28 cellular contexts compared by ENCODE assay signal in the genomic region with DNA sequence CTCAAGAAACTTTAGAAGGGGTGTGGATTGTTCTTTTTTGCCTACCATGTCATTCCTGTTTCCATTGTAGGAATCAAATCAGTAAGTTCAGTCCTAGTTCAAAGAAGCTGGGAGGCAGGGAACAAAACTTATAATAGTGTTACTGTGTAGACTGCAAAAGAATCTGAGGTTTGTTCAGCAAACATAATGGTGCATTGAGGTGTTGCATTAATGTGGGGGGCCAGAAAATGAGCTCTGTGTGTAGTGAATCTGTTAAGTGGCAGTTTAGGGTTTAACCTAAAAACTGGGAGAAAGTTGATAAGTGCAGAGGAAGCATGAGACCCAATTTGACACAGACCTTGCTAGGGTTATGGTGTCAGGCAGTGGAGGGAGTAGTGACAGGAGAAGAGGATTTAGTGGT.
"Had no signal": no experiment of that assay in that cellular context is flagged by ENCODE, and none has a peak within 500 bp of the region (broad histone marks: within the 10 kb centered on the region; RNA-seq: fewer than 3 reads in every experiment).

No MANE protein-coding gene starts in this region.

- DNase-seq: activated B cell treated with CpG ODN at 0.5 μM for 24 hours; activated CD4-positive, alpha-beta T cell treated with anti-CD3 and anti-CD28 coated beads for 1 hour; activated CD4-positive, alpha-beta T cell treated with anti-CD3 and anti-CD28 coated beads, Interleukin-2, amount 10 ng/mL, durations not matched to agents 24 days and 14 days; activated CD4-positive, alpha-beta T cell treated with anti-CD3 and anti-CD28 coated beads, Interleukin-2, amount 50 U/mL, for 48 hours; activated CD8-positive, alpha-beta memory T cell treated with anti-CD3 and anti-CD28 coated beads, Interleukin-2, amount 10 ng/mL, durations not matched to agents 7 days and 5 days; activated effector memory CD4-positive, alpha-beta T cell treated with anti-CD3 and anti-CD28 coated beads, Interleukin-2, amount 50 U/mL, for 16 hours; activated naive CD4-positive, alpha-beta T cell treated with Interleukin-2 at 50 U/mL for 16 hours; activated naive CD8-positive, alpha-beta T cell treated with anti-CD3 and anti-CD28 coated beads, Interleukin-2, amount 50 U/mL, for 24 hours; activated T-cell treated with anti-CD3 and anti-CD28 coated beads, Interleukin-2, amount 50 U/mL, for 24 hours; amniotic stem cell; Karpas-422; MM.1S; NCI-H1105 treated with DMSO at 0.1 percent for 48 hours; NCI-H1436 treated with DMSO at 0.1 percent for 48 hours; NCI-H187; NCI-H2081; NCI-H446; NCI-H524; Peyer's patch; Right ventricle myocardium superior; T-cell; T-helper 2 cell; T1000 had no signal

- H3K36me3 ChIP-seq: ascending aorta, Peyer's patch, SJSA1 had no signal

- H3K27ac ChIP-seq: ascending aorta, Peyer's patch, RWPE1, SJSA1 had no signal

- H3K9me3 ChIP-seq: Peyer's patch, SJSA1 had no signal

- FAIRE-seq: TTC549 had no signal

- H3K27me3 ChIP-seq: ascending aorta, Peyer's patch, SJSA1 had no signal

- ATAC-seq: activated CD8-positive, alpha-beta memory T cell treated with anti-CD3 and anti-CD28 coated beads, Interleukin-2, amount 10 ng/mL, durations not matched to agents 7 days and 5 days; activated naive CD4-positive, alpha-beta T cell treated with anti-CD3 and anti-CD28 coated beads, Interleukin-2, amount 50 U/mL, for 72 hours; activated naive CD8-positive, alpha-beta T cell treated with anti-CD3 and anti-CD28 coated beads, Interleukin-2, amount 50 U/mL, for 24 hours; T-cell had no signal

- H3K4me1 ChIP-seq: Peyer's patch had no signal

- H3K4me3 ChIP-seq: ascending aorta, Peyer's patch, SJSA1 had no signal
